Comparison of ENCODE assay signal across 1 cellular context in the genomic region with DNA sequence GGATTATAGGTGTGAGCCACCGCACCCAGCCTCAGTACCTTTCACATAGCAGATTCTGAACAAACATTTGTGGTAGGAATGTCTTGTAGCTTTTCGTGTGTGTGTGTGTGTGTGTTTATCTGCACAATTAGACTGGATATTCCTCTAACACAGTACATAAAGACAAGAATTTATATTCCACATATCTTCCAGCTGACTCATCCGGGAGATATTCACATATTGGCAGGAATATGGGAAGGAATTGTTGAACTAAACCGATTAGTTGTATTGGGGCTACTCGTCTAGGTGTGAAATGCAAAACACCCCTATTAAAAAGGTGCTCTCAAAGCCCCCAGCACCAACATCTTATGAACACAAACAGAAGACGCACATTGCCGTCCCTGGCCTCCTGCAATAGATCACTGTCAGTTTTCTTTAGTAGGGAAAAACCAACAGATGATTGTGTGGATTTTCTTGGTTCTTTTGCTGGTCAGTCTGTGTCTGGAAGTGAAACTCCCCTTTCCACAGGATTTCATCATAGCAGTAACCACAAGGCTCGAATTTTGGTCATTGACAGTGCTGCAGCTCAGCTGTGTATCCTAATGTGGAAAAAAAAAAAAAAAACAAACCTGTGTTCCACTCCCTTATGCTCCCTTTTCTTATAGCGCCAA.
TF ChIP-seq lines count a peak whose summit lies in the region.

No MANE protein-coding gene starts in this region.

TF ChIP-seq in GM12878, 131 proteins besides CTCF, POLR2A, EP300 and RAD21 (continued from another document and continues in another):
- TF ChIP-seq, protein P1, sequence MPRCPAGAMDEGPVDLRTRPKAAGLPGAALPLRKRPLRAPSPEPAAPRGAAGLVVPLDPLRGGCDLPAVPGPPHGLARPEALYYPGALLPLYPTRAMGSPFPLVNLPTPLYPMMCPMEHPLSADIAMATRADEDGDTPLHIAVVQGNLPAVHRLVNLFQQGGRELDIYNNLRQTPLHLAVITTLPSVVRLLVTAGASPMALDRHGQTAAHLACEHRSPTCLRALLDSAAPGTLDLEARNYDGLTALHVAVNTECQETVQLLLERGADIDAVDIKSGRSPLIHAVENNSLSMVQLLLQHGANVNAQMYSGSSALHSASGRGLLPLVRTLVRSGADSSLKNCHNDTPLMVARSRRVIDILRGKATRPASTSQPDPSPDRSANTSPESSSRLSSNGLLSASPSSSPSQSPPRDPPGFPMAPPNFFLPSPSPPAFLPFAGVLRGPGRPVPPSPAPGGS (IDR thresholded peaks at IDR 0.05; ENCODE audit: borderline replicate concordance, insufficient read depth, low read depth, low read length, poor library complexity, severe bottlenecking) = no peak
- TF ChIP-seq SMC3 (IDR thresholded peaks at IDR 0.05; ENCODE audit: borderline replicate concordance, low read length) (no peak), ZZZ3 (IDR thresholded peaks at IDR 0.05; ENCODE audit: control insufficient read depth, insufficient read length, low read depth) (no peak), RUNX3 (IDR thresholded peaks at IDR 0.05; ENCODE audit: low read length) (peak; percentile 89), RAD51 (IDR thresholded peaks at IDR 0.05) (no peak), MTA2 (IDR thresholded peaks at IDR 0.05; ENCODE audit: low read depth) (no peak), CBX5 (IDR thresholded peaks at IDR 0.05; ENCODE audit: low read depth) (no peak), KAT2A (conservative IDR thresholded peaks at IDR 0.05; ENCODE audit: control insufficient read depth, low read depth, low read length) (no peak), CBFB (IDR thresholded peaks at IDR 0.05; ENCODE audit: low read depth) (peak; percentile 49; the same call in 1 of the 2 replicates), MYC (IDR thresholded peaks at IDR 0.05; ENCODE audit: insufficient read depth, insufficient read length, insufficient replicate concordance, low read length, severe bottlenecking) (no peak), NFXL1 (IDR thresholded peaks at IDR 0.05; ENCODE audit: borderline replicate concordance) (no peak), MXI1 (IDR thresholded peaks at IDR 0.05; ENCODE audit: low read depth, low read length) (no peak), NBN (IDR thresholded peaks at IDR 0.05) (peak; percentile 12; the same call in 1 of the 2 replicates), JUND (IDR thresholded peaks at IDR 0.05; ENCODE audit: low read depth, low read length) (no peak), BCL11A (IDR thresholded peaks at IDR 0.05; ENCODE audit: low read depth, low read length) (no peak), MYB (IDR thresholded peaks at IDR 0.05; ENCODE audit: borderline replicate concordance, low read depth, low read length) (no peak), ATF7 (IDR thresholded peaks at IDR 0.05; ENCODE audit: low read depth) (no peak)
- TF ChIP-seq, protein P2, sequence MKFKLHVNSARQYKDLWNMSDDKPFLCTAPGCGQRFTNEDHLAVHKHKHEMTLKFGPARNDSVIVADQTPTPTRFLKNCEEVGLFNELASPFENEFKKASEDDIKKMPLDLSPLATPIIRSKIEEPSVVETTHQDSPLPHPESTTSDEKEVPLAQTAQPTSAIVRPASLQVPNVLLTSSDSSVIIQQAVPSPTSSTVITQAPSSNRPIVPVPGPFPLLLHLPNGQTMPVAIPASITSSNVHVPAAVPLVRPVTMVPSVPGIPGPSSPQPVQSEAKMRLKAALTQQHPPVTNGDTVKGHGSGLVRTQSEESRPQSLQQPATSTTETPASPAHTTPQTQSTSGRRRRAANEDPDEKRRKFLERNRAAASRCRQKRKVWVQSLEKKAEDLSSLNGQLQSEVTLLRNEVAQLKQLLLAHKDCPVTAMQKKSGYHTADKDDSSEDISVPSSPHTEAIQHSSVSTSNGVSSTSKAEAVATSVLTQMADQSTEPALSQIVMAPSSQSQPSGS (IDR thresholded peaks at IDR 0.05; ENCODE audit: low read length) = 0 out of 2 replicates have a peak, but pooled peaks have one; percentile 43
- TF ChIP-seq, protein P3, sequence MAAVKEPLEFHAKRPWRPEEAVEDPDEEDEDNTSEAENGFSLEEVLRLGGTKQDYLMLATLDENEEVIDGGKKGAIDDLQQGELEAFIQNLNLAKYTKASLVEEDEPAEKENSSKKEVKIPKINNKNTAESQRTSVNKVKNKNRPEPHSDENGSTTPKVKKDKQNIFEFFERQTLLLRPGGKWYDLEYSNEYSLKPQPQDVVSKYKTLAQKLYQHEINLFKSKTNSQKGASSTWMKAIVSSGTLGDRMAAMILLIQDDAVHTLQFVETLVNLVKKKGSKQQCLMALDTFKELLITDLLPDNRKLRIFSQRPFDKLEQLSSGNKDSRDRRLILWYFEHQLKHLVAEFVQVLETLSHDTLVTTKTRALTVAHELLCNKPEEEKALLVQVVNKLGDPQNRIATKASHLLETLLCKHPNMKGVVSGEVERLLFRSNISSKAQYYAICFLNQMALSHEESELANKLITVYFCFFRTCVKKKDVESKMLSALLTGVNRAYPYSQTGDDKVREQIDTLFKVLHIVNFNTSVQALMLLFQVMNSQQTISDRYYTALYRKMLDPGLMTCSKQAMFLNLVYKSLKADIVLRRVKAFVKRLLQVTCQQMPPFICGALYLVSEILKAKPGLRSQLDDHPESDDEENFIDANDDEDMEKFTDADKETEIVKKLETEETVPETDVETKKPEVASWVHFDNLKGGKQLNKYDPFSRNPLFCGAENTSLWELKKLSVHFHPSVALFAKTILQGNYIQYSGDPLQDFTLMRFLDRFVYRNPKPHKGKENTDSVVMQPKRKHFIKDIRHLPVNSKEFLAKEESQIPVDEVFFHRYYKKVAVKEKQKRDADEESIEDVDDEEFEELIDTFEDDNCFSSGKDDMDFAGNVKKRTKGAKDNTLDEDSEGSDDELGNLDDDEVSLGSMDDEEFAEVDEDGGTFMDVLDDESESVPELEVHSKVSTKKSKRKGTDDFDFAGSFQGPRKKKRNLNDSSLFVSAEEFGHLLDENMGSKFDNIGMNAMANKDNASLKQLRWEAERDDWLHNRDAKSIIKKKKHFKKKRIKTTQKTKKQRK (IDR thresholded peaks at IDR 0.05; ENCODE audit: low read depth, low read length) = no peak
- TF ChIP-seq, protein P4, sequence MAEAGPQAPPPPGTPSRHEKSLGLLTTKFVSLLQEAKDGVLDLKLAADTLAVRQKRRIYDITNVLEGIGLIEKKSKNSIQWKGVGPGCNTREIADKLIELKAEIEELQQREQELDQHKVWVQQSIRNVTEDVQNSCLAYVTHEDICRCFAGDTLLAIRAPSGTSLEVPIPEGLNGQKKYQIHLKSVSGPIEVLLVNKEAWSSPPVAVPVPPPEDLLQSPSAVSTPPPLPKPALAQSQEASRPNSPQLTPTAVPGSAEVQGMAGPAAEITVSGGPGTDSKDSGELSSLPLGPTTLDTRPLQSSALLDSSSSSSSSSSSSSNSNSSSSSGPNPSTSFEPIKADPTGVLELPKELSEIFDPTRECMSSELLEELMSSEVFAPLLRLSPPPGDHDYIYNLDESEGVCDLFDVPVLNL (IDR thresholded peaks at IDR 0.05; ENCODE audit: low read depth, low read length) = no peak
- TF ChIP-seq, protein P5, sequence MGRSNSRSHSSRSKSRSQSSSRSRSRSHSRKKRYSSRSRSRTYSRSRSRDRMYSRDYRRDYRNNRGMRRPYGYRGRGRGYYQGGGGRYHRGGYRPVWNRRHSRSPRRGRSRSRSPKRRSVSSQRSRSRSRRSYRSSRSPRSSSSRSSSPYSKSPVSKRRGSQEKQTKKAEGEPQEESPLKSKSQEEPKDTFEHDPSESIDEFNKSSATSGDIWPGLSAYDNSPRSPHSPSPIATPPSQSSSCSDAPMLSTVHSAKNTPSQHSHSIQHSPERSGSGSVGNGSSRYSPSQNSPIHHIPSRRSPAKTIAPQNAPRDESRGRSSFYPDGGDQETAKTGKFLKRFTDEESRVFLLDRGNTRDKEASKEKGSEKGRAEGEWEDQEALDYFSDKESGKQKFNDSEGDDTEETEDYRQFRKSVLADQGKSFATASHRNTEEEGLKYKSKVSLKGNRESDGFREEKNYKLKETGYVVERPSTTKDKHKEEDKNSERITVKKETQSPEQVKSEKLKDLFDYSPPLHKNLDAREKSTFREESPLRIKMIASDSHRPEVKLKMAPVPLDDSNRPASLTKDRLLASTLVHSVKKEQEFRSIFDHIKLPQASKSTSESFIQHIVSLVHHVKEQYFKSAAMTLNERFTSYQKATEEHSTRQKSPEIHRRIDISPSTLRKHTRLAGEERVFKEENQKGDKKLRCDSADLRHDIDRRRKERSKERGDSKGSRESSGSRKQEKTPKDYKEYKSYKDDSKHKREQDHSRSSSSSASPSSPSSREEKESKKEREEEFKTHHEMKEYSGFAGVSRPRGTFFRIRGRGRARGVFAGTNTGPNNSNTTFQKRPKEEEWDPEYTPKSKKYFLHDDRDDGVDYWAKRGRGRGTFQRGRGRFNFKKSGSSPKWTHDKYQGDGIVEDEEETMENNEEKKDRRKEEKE (IDR thresholded peaks at IDR 0.05) = no peak
- TF ChIP-seq, protein P6, sequence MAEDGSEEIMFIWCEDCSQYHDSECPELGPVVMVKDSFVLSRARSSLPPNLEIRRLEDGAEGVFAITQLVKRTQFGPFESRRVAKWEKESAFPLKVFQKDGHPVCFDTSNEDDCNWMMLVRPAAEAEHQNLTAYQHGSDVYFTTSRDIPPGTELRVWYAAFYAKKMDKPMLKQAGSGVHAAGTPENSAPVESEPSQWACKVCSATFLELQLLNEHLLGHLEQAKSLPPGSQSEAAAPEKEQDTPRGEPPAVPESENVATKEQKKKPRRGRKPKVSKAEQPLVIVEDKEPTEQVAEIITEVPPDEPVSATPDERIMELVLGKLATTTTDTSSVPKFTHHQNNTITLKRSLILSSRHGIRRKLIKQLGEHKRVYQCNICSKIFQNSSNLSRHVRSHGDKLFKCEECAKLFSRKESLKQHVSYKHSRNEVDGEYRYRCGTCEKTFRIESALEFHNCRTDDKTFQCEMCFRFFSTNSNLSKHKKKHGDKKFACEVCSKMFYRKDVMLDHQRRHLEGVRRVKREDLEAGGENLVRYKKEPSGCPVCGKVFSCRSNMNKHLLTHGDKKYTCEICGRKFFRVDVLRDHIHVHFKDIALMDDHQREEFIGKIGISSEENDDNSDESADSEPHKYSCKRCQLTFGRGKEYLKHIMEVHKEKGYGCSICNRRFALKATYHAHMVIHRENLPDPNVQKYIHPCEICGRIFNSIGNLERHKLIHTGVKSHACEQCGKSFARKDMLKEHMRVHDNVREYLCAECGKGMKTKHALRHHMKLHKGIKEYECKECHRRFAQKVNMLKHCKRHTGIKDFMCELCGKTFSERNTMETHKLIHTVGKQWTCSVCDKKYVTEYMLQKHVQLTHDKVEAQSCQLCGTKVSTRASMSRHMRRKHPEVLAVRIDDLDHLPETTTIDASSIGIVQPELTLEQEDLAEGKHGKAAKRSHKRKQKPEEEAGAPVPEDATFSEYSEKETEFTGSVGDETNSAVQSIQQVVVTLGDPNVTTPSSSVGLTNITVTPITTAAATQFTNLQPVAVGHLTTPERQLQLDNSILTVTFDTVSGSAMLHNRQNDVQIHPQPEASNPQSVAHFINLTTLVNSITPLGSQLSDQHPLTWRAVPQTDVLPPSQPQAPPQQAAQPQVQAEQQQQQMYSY (CRISPR knock-in tag; IDR thresholded peaks at IDR 0.05) = no peak
- TF ChIP-seq, protein P7, sequence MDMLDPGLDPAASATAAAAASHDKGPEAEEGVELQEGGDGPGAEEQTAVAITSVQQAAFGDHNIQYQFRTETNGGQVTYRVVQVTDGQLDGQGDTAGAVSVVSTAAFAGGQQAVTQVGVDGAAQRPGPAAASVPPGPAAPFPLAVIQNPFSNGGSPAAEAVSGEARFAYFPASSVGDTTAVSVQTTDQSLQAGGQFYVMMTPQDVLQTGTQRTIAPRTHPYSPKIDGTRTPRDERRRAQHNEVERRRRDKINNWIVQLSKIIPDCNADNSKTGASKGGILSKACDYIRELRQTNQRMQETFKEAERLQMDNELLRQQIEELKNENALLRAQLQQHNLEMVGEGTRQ (IDR thresholded peaks at IDR 0.05; ENCODE audit: borderline replicate concordance, low read depth, low read length) = no peak
- TF ChIP-seq, protein P8, sequence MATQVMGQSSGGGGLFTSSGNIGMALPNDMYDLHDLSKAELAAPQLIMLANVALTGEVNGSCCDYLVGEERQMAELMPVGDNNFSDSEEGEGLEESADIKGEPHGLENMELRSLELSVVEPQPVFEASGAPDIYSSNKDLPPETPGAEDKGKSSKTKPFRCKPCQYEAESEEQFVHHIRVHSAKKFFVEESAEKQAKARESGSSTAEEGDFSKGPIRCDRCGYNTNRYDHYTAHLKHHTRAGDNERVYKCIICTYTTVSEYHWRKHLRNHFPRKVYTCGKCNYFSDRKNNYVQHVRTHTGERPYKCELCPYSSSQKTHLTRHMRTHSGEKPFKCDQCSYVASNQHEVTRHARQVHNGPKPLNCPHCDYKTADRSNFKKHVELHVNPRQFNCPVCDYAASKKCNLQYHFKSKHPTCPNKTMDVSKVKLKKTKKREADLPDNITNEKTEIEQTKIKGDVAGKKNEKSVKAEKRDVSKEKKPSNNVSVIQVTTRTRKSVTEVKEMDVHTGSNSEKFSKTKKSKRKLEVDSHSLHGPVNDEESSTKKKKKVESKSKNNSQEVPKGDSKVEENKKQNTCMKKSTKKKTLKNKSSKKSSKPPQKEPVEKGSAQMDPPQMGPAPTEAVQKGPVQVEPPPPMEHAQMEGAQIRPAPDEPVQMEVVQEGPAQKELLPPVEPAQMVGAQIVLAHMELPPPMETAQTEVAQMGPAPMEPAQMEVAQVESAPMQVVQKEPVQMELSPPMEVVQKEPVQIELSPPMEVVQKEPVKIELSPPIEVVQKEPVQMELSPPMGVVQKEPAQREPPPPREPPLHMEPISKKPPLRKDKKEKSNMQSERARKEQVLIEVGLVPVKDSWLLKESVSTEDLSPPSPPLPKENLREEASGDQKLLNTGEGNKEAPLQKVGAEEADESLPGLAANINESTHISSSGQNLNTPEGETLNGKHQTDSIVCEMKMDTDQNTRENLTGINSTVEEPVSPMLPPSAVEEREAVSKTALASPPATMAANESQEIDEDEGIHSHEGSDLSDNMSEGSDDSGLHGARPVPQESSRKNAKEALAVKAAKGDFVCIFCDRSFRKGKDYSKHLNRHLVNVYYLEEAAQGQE (IDR thresholded peaks at IDR 0.05; ENCODE audit: low read depth, low read length) = no peak
- TF ChIP-seq, protein P9, sequence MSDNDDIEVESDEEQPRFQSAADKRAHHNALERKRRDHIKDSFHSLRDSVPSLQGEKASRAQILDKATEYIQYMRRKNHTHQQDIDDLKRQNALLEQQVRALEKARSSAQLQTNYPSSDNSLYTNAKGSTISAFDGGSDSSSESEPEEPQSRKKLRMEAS (IDR thresholded peaks at IDR 0.05; ENCODE audit: low read depth, low read length) = no peak
